1 cellular context compared by ENCODE assay signal in the genomic region with DNA sequence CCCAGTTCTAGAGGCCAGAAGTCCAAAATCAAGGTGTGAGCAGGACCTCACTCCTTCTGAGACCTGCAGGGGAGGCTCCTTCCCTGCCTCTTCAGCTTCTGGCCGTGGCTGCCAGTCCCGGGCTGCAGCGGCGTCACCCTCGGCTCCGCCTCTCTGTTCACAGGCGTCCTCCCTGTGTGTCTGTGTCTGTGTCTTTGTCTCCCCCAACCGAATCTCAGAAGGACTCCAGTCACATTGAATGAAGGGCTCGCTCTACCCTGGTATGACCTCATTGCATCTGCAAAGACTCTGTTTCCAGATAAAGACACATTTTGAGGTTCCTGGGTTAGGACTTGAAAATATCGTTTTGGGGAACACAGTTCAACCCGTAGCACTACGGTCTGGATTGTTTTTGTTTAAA.
TF ChIP-seq lines count a peak whose summit lies in the region.

No MANE protein-coding gene starts in this region.

TF ChIP-seq in HEK293, 187 proteins besides CTCF, POLR2A, EP300 and RAD21 (continued from another document):
- TF ChIP-seq, protein P1, sequence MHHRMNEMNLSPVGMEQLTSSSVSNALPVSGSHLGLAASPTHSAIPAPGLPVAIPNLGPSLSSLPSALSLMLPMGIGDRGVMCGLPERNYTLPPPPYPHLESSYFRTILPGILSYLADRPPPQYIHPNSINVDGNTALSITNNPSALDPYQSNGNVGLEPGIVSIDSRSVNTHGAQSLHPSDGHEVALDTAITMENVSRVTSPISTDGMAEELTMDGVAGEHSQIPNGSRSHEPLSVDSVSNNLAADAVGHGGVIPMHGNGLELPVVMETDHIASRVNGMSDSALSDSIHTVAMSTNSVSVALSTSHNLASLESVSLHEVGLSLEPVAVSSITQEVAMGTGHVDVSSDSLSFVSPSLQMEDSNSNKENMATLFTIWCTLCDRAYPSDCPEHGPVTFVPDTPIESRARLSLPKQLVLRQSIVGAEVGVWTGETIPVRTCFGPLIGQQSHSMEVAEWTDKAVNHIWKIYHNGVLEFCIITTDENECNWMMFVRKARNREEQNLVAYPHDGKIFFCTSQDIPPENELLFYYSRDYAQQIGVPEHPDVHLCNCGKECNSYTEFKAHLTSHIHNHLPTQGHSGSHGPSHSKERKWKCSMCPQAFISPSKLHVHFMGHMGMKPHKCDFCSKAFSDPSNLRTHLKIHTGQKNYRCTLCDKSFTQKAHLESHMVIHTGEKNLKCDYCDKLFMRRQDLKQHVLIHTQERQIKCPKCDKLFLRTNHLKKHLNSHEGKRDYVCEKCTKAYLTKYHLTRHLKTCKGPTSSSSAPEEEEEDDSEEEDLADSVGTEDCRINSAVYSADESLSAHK (tag by site-specific recombination; IDR thresholded peaks at IDR 0.05): no peak; the same call in 1 of the 2 replicates
- TF ChIP-seq ZNF610 (tag by site-specific recombination; IDR thresholded peaks at IDR 0.05; ENCODE audit: borderline replicate concordance) (no peak), ZNF221 (tag by site-specific recombination; IDR thresholded peaks at IDR 0.05; ENCODE audit: borderline replicate concordance) (no peak), ZNF169 (tag by site-specific recombination; IDR thresholded peaks at IDR 0.05) (no peak), WT1 (tag by site-specific recombination; IDR thresholded peaks at IDR 0.05) (0 out of 2 replicates have a peak, but pooled peaks have one; percentile 24), ZNF501 (tag by site-specific recombination; IDR thresholded peaks at IDR 0.05) (no peak), ZBTB8A (tag by site-specific recombination; IDR thresholded peaks at IDR 0.05) (peak; percentile 6; the same call in 1 of the 2 replicates), REPIN1 (tag by site-specific recombination; IDR thresholded peaks at IDR 0.05; ENCODE audit: low read depth) (no peak), ZNF747 (tag by site-specific recombination; IDR thresholded peaks at IDR 0.05) (no peak), ZNF624 (tag by site-specific recombination; IDR thresholded peaks at IDR 0.05) (no peak), KLF1 (tag by site-specific recombination; IDR thresholded peaks at IDR 0.05) (no peak), SP7 (tag by site-specific recombination; IDR thresholded peaks at IDR 0.05) (peak; percentile 40), MYNN (tag by site-specific recombination; IDR thresholded peaks at IDR 0.05; ENCODE audit: borderline replicate concordance) (no peak)
- TF ChIP-seq, protein P2, sequence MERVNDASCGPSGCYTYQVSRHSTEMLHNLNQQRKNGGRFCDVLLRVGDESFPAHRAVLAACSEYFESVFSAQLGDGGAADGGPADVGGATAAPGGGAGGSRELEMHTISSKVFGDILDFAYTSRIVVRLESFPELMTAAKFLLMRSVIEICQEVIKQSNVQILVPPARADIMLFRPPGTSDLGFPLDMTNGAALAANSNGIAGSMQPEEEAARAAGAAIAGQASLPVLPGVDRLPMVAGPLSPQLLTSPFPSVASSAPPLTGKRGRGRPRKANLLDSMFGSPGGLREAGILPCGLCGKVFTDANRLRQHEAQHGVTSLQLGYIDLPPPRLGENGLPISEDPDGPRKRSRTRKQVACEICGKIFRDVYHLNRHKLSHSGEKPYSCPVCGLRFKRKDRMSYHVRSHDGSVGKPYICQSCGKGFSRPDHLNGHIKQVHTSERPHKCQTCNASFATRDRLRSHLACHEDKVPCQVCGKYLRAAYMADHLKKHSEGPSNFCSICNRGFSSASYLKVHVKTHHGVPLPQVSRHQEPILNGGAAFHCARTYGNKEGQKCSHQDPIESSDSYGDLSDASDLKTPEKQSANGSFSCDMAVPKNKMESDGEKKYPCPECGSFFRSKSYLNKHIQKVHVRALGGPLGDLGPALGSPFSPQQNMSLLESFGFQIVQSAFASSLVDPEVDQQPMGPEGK (tag by site-specific recombination; IDR thresholded peaks at IDR 0.05): no peak
- TF ChIP-seq, protein P3, sequence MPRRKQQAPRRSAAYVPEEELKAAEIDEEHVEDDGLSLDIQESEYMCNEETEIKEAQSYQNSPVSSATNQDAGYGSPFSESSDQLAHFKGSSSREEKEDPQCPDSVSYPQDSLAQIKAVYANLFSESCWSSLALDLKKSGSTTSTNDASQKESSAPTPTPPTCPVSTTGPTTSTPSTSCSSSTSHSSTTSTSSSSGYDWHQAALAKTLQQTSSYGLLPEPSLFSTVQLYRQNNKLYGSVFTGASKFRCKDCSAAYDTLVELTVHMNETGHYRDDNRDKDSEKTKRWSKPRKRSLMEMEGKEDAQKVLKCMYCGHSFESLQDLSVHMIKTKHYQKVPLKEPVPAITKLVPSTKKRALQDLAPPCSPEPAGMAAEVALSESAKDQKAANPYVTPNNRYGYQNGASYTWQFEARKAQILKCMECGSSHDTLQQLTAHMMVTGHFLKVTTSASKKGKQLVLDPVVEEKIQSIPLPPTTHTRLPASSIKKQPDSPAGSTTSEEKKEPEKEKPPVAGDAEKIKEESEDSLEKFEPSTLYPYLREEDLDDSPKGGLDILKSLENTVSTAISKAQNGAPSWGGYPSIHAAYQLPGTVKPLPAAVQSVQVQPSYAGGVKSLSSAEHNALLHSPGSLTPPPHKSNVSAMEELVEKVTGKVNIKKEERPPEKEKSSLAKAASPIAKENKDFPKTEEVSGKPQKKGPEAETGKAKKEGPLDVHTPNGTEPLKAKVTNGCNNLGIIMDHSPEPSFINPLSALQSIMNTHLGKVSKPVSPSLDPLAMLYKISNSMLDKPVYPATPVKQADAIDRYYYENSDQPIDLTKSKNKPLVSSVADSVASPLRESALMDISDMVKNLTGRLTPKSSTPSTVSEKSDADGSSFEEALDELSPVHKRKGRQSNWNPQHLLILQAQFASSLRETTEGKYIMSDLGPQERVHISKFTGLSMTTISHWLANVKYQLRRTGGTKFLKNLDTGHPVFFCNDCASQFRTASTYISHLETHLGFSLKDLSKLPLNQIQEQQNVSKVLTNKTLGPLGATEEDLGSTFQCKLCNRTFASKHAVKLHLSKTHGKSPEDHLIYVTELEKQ (tag by site-specific recombination; IDR thresholded peaks at IDR 0.05; ENCODE audit: borderline replicate concordance): no peak
- TF ChIP-seq, protein P4, sequence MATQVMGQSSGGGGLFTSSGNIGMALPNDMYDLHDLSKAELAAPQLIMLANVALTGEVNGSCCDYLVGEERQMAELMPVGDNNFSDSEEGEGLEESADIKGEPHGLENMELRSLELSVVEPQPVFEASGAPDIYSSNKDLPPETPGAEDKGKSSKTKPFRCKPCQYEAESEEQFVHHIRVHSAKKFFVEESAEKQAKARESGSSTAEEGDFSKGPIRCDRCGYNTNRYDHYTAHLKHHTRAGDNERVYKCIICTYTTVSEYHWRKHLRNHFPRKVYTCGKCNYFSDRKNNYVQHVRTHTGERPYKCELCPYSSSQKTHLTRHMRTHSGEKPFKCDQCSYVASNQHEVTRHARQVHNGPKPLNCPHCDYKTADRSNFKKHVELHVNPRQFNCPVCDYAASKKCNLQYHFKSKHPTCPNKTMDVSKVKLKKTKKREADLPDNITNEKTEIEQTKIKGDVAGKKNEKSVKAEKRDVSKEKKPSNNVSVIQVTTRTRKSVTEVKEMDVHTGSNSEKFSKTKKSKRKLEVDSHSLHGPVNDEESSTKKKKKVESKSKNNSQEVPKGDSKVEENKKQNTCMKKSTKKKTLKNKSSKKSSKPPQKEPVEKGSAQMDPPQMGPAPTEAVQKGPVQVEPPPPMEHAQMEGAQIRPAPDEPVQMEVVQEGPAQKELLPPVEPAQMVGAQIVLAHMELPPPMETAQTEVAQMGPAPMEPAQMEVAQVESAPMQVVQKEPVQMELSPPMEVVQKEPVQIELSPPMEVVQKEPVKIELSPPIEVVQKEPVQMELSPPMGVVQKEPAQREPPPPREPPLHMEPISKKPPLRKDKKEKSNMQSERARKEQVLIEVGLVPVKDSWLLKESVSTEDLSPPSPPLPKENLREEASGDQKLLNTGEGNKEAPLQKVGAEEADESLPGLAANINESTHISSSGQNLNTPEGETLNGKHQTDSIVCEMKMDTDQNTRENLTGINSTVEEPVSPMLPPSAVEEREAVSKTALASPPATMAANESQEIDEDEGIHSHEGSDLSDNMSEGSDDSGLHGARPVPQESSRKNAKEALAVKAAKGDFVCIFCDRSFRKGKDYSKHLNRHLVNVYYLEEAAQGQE (tag by site-specific recombination; IDR thresholded peaks at IDR 0.05): no peak
- TF ChIP-seq, protein P5, sequence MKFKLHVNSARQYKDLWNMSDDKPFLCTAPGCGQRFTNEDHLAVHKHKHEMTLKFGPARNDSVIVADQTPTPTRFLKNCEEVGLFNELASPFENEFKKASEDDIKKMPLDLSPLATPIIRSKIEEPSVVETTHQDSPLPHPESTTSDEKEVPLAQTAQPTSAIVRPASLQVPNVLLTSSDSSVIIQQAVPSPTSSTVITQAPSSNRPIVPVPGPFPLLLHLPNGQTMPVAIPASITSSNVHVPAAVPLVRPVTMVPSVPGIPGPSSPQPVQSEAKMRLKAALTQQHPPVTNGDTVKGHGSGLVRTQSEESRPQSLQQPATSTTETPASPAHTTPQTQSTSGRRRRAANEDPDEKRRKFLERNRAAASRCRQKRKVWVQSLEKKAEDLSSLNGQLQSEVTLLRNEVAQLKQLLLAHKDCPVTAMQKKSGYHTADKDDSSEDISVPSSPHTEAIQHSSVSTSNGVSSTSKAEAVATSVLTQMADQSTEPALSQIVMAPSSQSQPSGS (tag by site-specific recombination; IDR thresholded peaks at IDR 0.05; ENCODE audit: low read depth): peak; percentile 74
